In the genomic region with DNA sequence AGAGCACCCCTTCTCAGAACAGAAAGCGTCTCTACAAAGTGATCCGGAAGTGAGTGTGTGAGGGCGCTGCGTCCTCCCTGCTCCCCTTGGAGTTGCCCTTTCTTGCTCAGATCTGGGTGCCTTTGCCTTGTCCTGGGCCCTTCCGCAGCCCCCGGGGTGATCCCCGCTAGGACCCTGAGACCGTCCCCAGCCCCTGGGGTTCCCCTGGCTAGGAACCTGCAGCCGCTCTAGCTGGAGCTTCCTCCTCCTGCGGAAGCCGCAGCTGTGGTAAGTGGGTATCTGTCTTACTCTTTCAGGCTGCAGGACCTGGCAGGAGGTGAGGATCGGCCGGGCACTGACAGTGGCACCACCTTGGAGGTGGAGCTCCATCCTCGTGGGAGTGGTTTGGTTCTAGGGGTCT, we compare ENCODE assay signal across 17 cellular contexts. TPM values are rescaled to one million over a fixed set of nuclear protein-coding genes. Genes with fewer than 3 reads are reported as not detected.
DNase-seq lines count a peak whose midpoint lies in the region; ATAC-seq and TF ChIP-seq lines count a peak whose summit lies in the region.
"Had no signal": no experiment of that assay in that cellular context is flagged by ENCODE, and none has a peak within 500 bp of the region (broad histone marks: within the 10 kb centered on the region; RNA-seq: fewer than 3 reads in every experiment).

No MANE protein-coding gene starts in this region.

- no peaks in the 10 kb centered on the region for H3K27me3 Mint-ChIP-seq in chondrocyte (ENCODE audit: low read depth)

- no peak overlapping the region for H3K4ac ChIP-seq in IMR-90 (ENCODE audit: low read depth, low read length)

- H2BK5ac ChIP-seq in IMR-90 (ENCODE audit: low read depth, low read length, poor library complexity, severe bottlenecking), result no peak overlapping the region

- H2AK5ac ChIP-seq in IMR-90 (ENCODE audit: low read depth, low read length), result no peak overlapping the region

- CTCF ChIA-PET in IMR-90 (lab: Yijun Ruan, JAX), result no interaction called here

- no peak overlapping the region for H3K27ac ChIP-seq in IMR-90 (ENCODE audit: insufficient read depth, low read length)
- H3K27ac ChIP-seq: A549 had no signal

- H3K27ac Mint-ChIP-seq in chondrocyte (ENCODE audit: unreplicated experiment), result no peak overlapping the region
- peak overlapping the region; percentile 44 for H3K27ac Mint-ChIP-seq in stimulated activated effector memory CD8-positive, alpha-beta T cell treated with anti-CD3 and anti-CD28 coated beads, Interleukin-12 subunit alpha, Interleukin-12 subunit beta, amount 100 ng/mL, for 72 hours
- H3K27ac Mint-ChIP-seq: CD8-positive, alpha-beta T cell; HFFc6 had no signal

- H2BK20ac ChIP-seq in IMR-90 (ENCODE audit: low read depth, low read length), result no peak overlapping the region

- H3K9me3 Mint-ChIP-seq in chondrocyte (ENCODE audit: low read depth), result no peaks in the 10 kb centered on the region
- no peaks in the 10 kb centered on the region for H3K9me3 Mint-ChIP-seq in stimulated activated effector memory CD8-positive, alpha-beta T cell treated with anti-CD3 and anti-CD28 coated beads, Interleukin-12 subunit alpha, Interleukin-12 subunit beta, amount 100 ng/mL, for 72 hours
- H3K9me3 Mint-ChIP-seq: CD8-positive, alpha-beta T cell; HFFc6 had no signal

- H3K18ac ChIP-seq in IMR-90 (ENCODE audit: low read depth, low read length), result no peak overlapping the region

- WGBS in IMR-90 (ENCODE audit: extremely low coverage in 2 of 2, insufficient read length in 1 of 2), 2 experiments, result 93% methylated on average over 6 of the region's 14 CpGs; no CpG with 5 or more reads in 1 of the 2 experiments

- no peak overlapping the region for H4K91ac ChIP-seq in IMR-90 (ENCODE audit: insufficient read depth, low read depth, low read length)

- ATAC-seq in IMR-90 (ENCODE audit: low read depth) (no peak), GM19395 (IDR thresholded peaks at IDR 0.05; ENCODE audit: unreplicated experiment) (no peak)
- no peak for ATAC-seq in stimulated activated effector memory CD8-positive, alpha-beta T cell treated with anti-CD3 and anti-CD28 coated beads, Interleukin-12 subunit alpha, Interleukin-12 subunit beta, amount 100 ng/mL, for 72 hours
- ATAC-seq: A549; CD8-positive, alpha-beta T cell; HepG2 had no signal

- dilution Hi-C loops in IMR-90 (cut with HindIII; ENCODE audit: low sequenced_read_pairs, unreplicated experiment), result no loop called here

- no peaks in the 10 kb centered on the region for H3K9me1 ChIP-seq in IMR-90 (ENCODE audit: insufficient read depth, low read length)

- peak overlapping the region; percentile 65 for H2AK9ac ChIP-seq in IMR-90 (replicated peaks; ENCODE audit: low read depth, low read length, poor library complexity)

- H3K4me1 ChIP-seq in IMR-90 (ENCODE audit: control insufficient read depth, insufficient read depth, low read length), result no peaks in the 10 kb centered on the region
- H3K4me1 ChIP-seq: A549 had no signal

- no peak overlapping the region for H3K56ac ChIP-seq in IMR-90 (ENCODE audit: extremely low read depth, insufficient read depth, low read length)

- no peak overlapping the region for H3K4me3 ChIP-seq in H7 (ENCODE audit: insufficient read depth, low read depth, low read length)
- H3K4me3 ChIP-seq in IMR-90 (ENCODE audit: insufficient read depth, low read depth, low read length), result no peak overlapping the region
- H3K4me3 ChIP-seq: A549 had no signal

- no peak overlapping the region for H4K8ac ChIP-seq in IMR-90 (ENCODE audit: low read depth in 2 of 2, low read length in 2 of 2)

- H4K5ac ChIP-seq in IMR-90 (ENCODE audit: low read depth, low read length), result no peak overlapping the region

- in situ Hi-C loops in IMR-90 (cut with MboI; ENCODE audit: low sequenced_read_pairs), result no loop called here
- in situ Hi-C loops in G401 (cut with HindIII; ENCODE audit: low sequenced_read_pairs), result no loop called here

- H2AFZ ChIP-seq in IMR-90 (replicated peaks; ENCODE audit: low read length, poor library complexity), result no peak overlapping the region

- H3K36me3 Mint-ChIP-seq in chondrocyte (ENCODE audit: low read depth), result peaks cover 29% of the 10 kb centered on the region
- H3K36me3 Mint-ChIP-seq in stimulated activated effector memory CD8-positive, alpha-beta T cell treated with anti-CD3 and anti-CD28 coated beads, Interleukin-12 subunit alpha, Interleukin-12 subunit beta, amount 100 ng/mL, for 72 hours, result peaks cover 99% of the 10 kb centered on the region

- H3K36me3 ChIP-seq in H7 (replicated peaks; ENCODE audit: control insufficient read depth, insufficient read depth, low read length), result peaks cover 51% of the 10 kb centered on the region
- H3K36me3 ChIP-seq in IMR-90 (ENCODE audit: control insufficient read depth, insufficient read depth, low read length), result peaks cover 75% of the 10 kb centered on the region

- H3K9ac ChIP-seq in IMR-90 (ENCODE audit: low read depth, low read length), result no peak overlapping the region

- no peak for TF ChIP-seq RAD21 in IMR-90 (IDR thresholded peaks at IDR 0.05; ENCODE audit: low read length)

- intact Hi-C loops in IMR-90 (cut with micrococcal nuclease), result no loop called here

- BruUV-seq in IMR-90 (replicated peaks; lab: Mats Ljungman, UMichigan), result no TSS peak

- peaks cover 5% of the 10 kb centered on the region for H4K20me1 ChIP-seq in IMR-90 (ENCODE audit: insufficient read depth, low read length)

- H3K14ac ChIP-seq in IMR-90 (replicated peaks; ENCODE audit: low read depth, low read length), result no peak overlapping the region

- no peak overlapping the region for H3K23ac ChIP-seq in IMR-90 (ENCODE audit: low read depth, low read length)

- no peak overlapping the region for H3K4me3 Mint-ChIP-seq in chondrocyte (ENCODE audit: unreplicated experiment)
- H3K4me3 Mint-ChIP-seq in stimulated activated effector memory CD8-positive, alpha-beta T cell treated with anti-CD3 and anti-CD28 coated beads, Interleukin-12 subunit alpha, Interleukin-12 subunit beta, amount 100 ng/mL, for 72 hours, result no peak overlapping the region
- H3K4me3 Mint-ChIP-seq: CD14-positive monocyte; CD8-positive, alpha-beta T cell; HFFc6 had no signal

- H3K27me3 ChIP-seq in H7 (ENCODE audit: control insufficient read depth, insufficient read depth, low read length) (no peaks in the 10 kb centered on the region), IMR-90 (ENCODE audit: control insufficient read depth, insufficient read depth, low read length) (no peaks in the 10 kb centered on the region)

- no peak for TF ChIP-seq POLR2A in IMR-90 (IDR thresholded peaks at IDR 0.05; ENCODE audit: low read depth, low read length)

- no peak overlapping the region for H2BK15ac ChIP-seq in IMR-90 (ENCODE audit: low read depth, low read length)

- H2BK120ac ChIP-seq in IMR-90 (ENCODE audit: low read depth, low read length), result no peak overlapping the region

- DNase-seq in H7 (peak; percentile 50), IMR-90 (no peak), chondrocyte (ENCODE audit: low spot score) (peak; percentile 89), G401 (ENCODE audit: low spot score) (no peak)
- DNase-seq in stimulated activated effector memory CD8-positive, alpha-beta T cell treated with anti-CD3 and anti-CD28 coated beads, Interleukin-12 subunit alpha, Interleukin-12 subunit beta, amount 100 ng/mL, for 72 hours (ENCODE audit: low spot score in 2 of 2), result no peak
- DNase-seq: CD8-positive, alpha-beta T cell; COR-L47; DMS153; DND-41; GF-D8; GOT3; HCEC 1CT; HFFc6 had no signal

- TF ChIP-seq CTCF in IMR-90 (conservative IDR thresholded peaks at IDR 0.05; ENCODE audit: low read depth, low read length) (no peak), chondrocyte (IDR thresholded peaks at IDR 0.05) (no peak)

- no peaks in the 10 kb centered on the region for H3K4me1 Mint-ChIP-seq in chondrocyte (ENCODE audit: low read depth)
- H3K4me1 Mint-ChIP-seq in stimulated activated effector memory CD8-positive, alpha-beta T cell treated with anti-CD3 and anti-CD28 coated beads, Interleukin-12 subunit alpha, Interleukin-12 subunit beta, amount 100 ng/mL, for 72 hours, result peaks cover 5% of the 10 kb centered on the region

- H3K4me2 ChIP-seq in IMR-90 (ENCODE audit: low read depth, low read length), result no peak overlapping the region
- H3K4me2 ChIP-seq: A549 had no signal

- POLR2A ChIA-PET in IMR-90 (lab: Charles Lee; ENCODE audit: unreplicated experiment), result no interaction called here

- H3K79me1 ChIP-seq in IMR-90 (ENCODE audit: low read depth in 1 of 2, low read length in 2 of 2), result peaks cover 4 to 6% of the 10 kb centered on the region in 2 experiments; a peak in 2 of 4 replicates

- no peaks in the 10 kb centered on the region for H3K9me3 ChIP-seq in IMR-90 (ENCODE audit: control insufficient read depth, insufficient read depth, low read length)
- H3K9me3 ChIP-seq: A549 had no signal

TF ChIP-seq in IMR-90, 13 proteins besides CTCF, POLR2A, EP300 and RAD21 (continues in another document):
- no peak for TF ChIP-seq CHD1 (IDR thresholded peaks at IDR 0.05; ENCODE audit: low read depth, low read length)
- TF ChIP-seq, protein P1, sequence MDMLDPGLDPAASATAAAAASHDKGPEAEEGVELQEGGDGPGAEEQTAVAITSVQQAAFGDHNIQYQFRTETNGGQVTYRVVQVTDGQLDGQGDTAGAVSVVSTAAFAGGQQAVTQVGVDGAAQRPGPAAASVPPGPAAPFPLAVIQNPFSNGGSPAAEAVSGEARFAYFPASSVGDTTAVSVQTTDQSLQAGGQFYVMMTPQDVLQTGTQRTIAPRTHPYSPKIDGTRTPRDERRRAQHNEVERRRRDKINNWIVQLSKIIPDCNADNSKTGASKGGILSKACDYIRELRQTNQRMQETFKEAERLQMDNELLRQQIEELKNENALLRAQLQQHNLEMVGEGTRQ (IDR thresholded peaks at IDR 0.05; ENCODE audit: low read depth, low read length), result no peak

RNA-seq across cellular contexts. Expression of a gene that starts 11.2 kb away (rescaled TPM):
- 43.5 and 45.7 TPM in 2 replicates for total RNA-seq in H7 (2014; rRNA removed; shearing (Covaris generic))
- 18.3 and 23.3 TPM in 2 replicates for total RNA-seq in IMR-90 (2012; rRNA removed)
- polyA plus RNA-seq in IMR-90 (2012; rRNA removed), result 18.1 and 20.2 TPM in 2 replicates
- polyA plus RNA-seq in IMR-90 (2012; cell fraction: cytosol; rRNA removed), result 12.4 and 18.5 TPM in 2 replicates
- polyA plus RNA-seq in IMR-90 (2012; cell fraction: nucleus; rRNA removed; ENCODE audit: low replicate concordance), result 28.8 and 33.8 TPM in 2 replicates
- total RNA-seq in chondrocyte, result 18.4 to 19.6 TPM (median 19.2 TPM) in 3 replicates
- total RNA-seq in G401 (2014; rRNA removed; shearing (Covaris generic)), result 38.6 and 51.2 TPM in 2 replicates

RNA-seq across cellular contexts. Expression of a gene that starts 24.5 kb away (rescaled TPM):
- 28.5 and 29.6 TPM in 2 replicates for total RNA-seq in H7 (2014; rRNA removed; shearing (Covaris generic))
- 6.1 and 6.9 TPM in 2 replicates for total RNA-seq in IMR-90 (2012; rRNA removed)
- 71.7 and 87.4 TPM in 2 replicates for polyA plus RNA-seq in IMR-90 (2012; rRNA removed)
- polyA plus RNA-seq in IMR-90 (2012; cell fraction: cytosol; rRNA removed), result 31.9 and 61.6 TPM in 2 replicates
- polyA plus RNA-seq in IMR-90 (2012; cell fraction: nucleus; rRNA removed; ENCODE audit: low replicate concordance), result 16.5 and 24.5 TPM in 2 replicates
- 56.5 to 63.6 TPM (median 57.2 TPM) in 3 replicates for total RNA-seq in chondrocyte
- total RNA-seq in G401 (2014; rRNA removed; shearing (Covaris generic)), result 8.9 and 10.0 TPM in 2 replicates

Comparison
In these comparisons a context has a peak if more than half of its experiments do, and no peak if none do; other contexts are left out.
1. DNase-seq: peak in H7 (single experiment) and chondrocyte (single experiment); none in IMR-90 (single experiment), stimulated activated effector memory CD8-positive, alpha-beta T cell treated with anti-CD3 and anti-CD28 coated beads, Interleukin-12 subunit alpha, Interleukin-12 subunit beta, amount 100 ng/mL, for 72 hours (0 of 2) and G401 (single experiment).